ENCODE assay signal across 7 cellular contexts in the genomic region with DNA sequence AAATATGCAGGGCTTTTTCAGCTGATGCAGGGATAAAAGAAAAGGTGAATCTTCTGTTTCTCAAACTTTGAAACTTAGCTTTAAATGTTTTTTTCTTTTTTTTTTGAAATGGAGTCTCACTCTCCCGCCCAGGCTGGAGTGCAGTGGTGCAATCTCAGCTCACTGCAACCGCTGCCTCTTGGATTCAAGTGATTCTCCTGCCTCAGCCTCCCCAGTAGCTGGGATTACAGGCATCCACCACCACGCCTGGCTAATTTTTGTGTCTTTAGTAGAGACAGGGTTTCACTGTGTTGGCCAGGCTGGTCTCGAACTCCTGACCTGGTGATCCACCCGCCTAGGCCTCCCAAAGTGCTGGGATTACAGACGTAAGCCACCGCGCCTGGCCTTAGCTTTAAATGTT. TPM values are rescaled to one million over a fixed set of nuclear protein-coding genes. Genes with fewer than 3 reads are reported as not detected.
DNase-seq lines count a peak whose midpoint lies in the region; ATAC-seq and TF ChIP-seq lines count a peak whose summit lies in the region.
"Not testable (repeated sequence)": the region's sequence is repeated elsewhere in the genome, so short reads cannot be mapped to it uniquely, and the experiment has no call there.

No MANE protein-coding gene starts in this region.

- whole genome bisulfite sequencing in mammary epithelial cell (ENCODE audit: low coverage, missing lambda C conversion rate), result 94% methylated on average over 7 of the region's 8 CpGs
- no CpG with 5 or more reads among the region's 8 CpGs for WGBS in trophoblast cell (ENCODE audit: extremely low coverage, insufficient coverage, insufficient read length)

- not testable (repeated sequence) for H3K9me3 ChIP-seq in MM.1S (replicated peaks; ENCODE audit: insufficient read depth, low read length); mammary epithelial cell (replicated peaks; ENCODE audit: insufficient read depth, low read length); lower lobe of right lung; trophoblast cell (ENCODE audit: insufficient read depth, low read depth, low read length)

- H3K4me3 ChIP-seq in GM06990 (replicated peaks; ENCODE audit: low read depth, low read length) (peak overlapping the region; percentile 92), lower lobe of right lung (peak overlapping the region; percentile 17)
- not testable (repeated sequence) for H3K4me3 ChIP-seq in MM.1S (ENCODE audit: low read length); mammary epithelial cell (replicated peaks in 1 of 3; ENCODE audit: insufficient read depth in 1 of 3, low read depth in 2 of 3, low read length in 3 of 3); trophoblast cell (ENCODE audit: low read depth, low read length)

- H3K14ac ChIP-seq in trophoblast cell (ENCODE audit: low read length), result not testable (repeated sequence)

- H3K9ac ChIP-seq in MM.1S (ENCODE audit: low read length); mammary epithelial cell (ENCODE audit: insufficient read depth, low read length); trophoblast cell (ENCODE audit: low read length): not testable (repeated sequence)

- peaks cover 40% of the 10 kb centered on the region for H4K20me1 ChIP-seq in MM.1S (ENCODE audit: insufficient read depth, low read length)
- H4K20me1 ChIP-seq in mammary epithelial cell (ENCODE audit: insufficient read depth, low read length), result not testable (repeated sequence)

- POLR2A ChIA-PET in activated B cell treated with CpG ODN at 0.5 μM for 24 hours (lab: Charles Lee), result interaction anchor here (1.0 to 1.4 kb wide), 2 partner anchors 137 to 204 kb away, joined by 3 read pairs; no protein-coding TSS in a partner anchor

- ATAC-seq in activated B cell treated with CpG ODN at 0.5 μM for 24 hours (ENCODE audit: low read depth); lower lobe of right lung: not testable (repeated sequence)

- not testable (repeated sequence) for H2BK120ac ChIP-seq in trophoblast cell (ENCODE audit: insufficient read depth, low read length, poor library complexity)

- peak overlapping the region; percentile 38 for H3K4ac ChIP-seq in trophoblast cell (ENCODE audit: low read depth, low read length)

- H3K4me2 ChIP-seq in MM.1S (ENCODE audit: low read depth, low read length), result peak overlapping the region; percentile 84; the same call in 1 of the 2 replicates
- H3K4me2 ChIP-seq in mammary epithelial cell (ENCODE audit: insufficient read depth, low read depth, low read length), result peak overlapping the region; percentile 87
- not testable (repeated sequence) for H3K4me2 ChIP-seq in trophoblast cell (ENCODE audit: low read length)

- peak overlapping the region; percentile 92 for H3K4me3 Mint-ChIP-seq in activated B cell treated with CpG ODN at 0.5 μM for 24 hours
- not testable (repeated sequence) for H3K4me3 Mint-ChIP-seq in activated T-helper 2 cell treated with anti-CD3 and anti-CD28 coated beads, Interferon-gamma antibody, Interleukin-2, Interleukin-4, amounts not matched to agents 10 μg/mL and 5 μg/mL and 100 μg/mL, durations not matched to agents 14 hours and 24 hours and 36 hours (ENCODE audit: low read depth)

- H3K4me1 Mint-ChIP-seq in activated B cell treated with CpG ODN at 0.5 μM for 24 hours, result peaks cover 70% of the 10 kb centered on the region
- peaks cover 59% of the 10 kb centered on the region for H3K4me1 Mint-ChIP-seq in activated T-helper 2 cell treated with anti-CD3 and anti-CD28 coated beads, Interferon-gamma antibody, Interleukin-2, Interleukin-4, amounts not matched to agents 10 μg/mL and 5 μg/mL and 100 μg/mL, durations not matched to agents 14 hours and 24 hours and 36 hours (ENCODE audit: low read depth)

- H3K27ac ChIP-seq in MM.1S (ENCODE audit: low read length); mammary epithelial cell (ENCODE audit: insufficient read depth, low read depth, low read length); lower lobe of right lung; trophoblast cell (ENCODE audit: low read depth, low read length): not testable (repeated sequence)

- H3F3A ChIP-seq in MM.1S (ENCODE audit: insufficient read depth, low read length), result not testable (repeated sequence)

- peaks cover 15% of the 10 kb centered on the region for H3K79me1 ChIP-seq in trophoblast cell (ENCODE audit: low read length)

- H3K23ac ChIP-seq in trophoblast cell (ENCODE audit: low read length), result not testable (repeated sequence)

- H3K9me2 ChIP-seq in MM.1S (replicated peaks; ENCODE audit: insufficient read depth, low read length), result not testable (repeated sequence)

- not testable (repeated sequence) for H3K18ac ChIP-seq in trophoblast cell (ENCODE audit: low read length)

- intact Hi-C loops in activated B cell treated with CpG ODN at 0.5 μM for 24 hours (cut with micrococcal nuclease), result loop anchor here (5.0 to 10.0 kb wide), 3 partner anchors 72 to 1646 kb away; partner anchors contain the start of genes COMMD1 and UGP2
- intact Hi-C loops in activated T-helper 2 cell treated with anti-CD3 and anti-CD28 coated beads, Interferon-gamma antibody, Interleukin-2, Interleukin-4, amounts not matched to agents 10 μg/mL and 5 μg/mL and 100 μg/mL, durations not matched to agents 14 hours and 24 hours and 36 hours (cut with micrococcal nuclease), result loop anchor here (5.0 to 10.0 kb wide), 5 partner anchors 213 to 662 kb away; partner anchors contain the start of genes COMMD1, EHBP1 and XPO1
- intact Hi-C loops in mammary epithelial cell (cut with micrococcal nuclease), result loop anchor here (5.0 kb wide), 1 partner anchor 93 kb away; no protein-coding TSS in a partner anchor
- intact Hi-C loops in lower lobe of right lung (cut with DNase I), result not testable (repeated sequence)

- not testable (repeated sequence) for H2BK12ac ChIP-seq in trophoblast cell (ENCODE audit: low read length)

- H3K27me3 Mint-ChIP-seq in activated B cell treated with CpG ODN at 0.5 μM for 24 hours; activated T-helper 2 cell treated with anti-CD3 and anti-CD28 coated beads, Interferon-gamma antibody, Interleukin-2, Interleukin-4, amounts not matched to agents 10 μg/mL and 5 μg/mL and 100 μg/mL, durations not matched to agents 14 hours and 24 hours and 36 hours (ENCODE audit: low read depth): not testable (repeated sequence)

- dilution Hi-C loops in mammary epithelial cell (cut with HindIII; ENCODE audit: low sequenced_read_pairs), result not testable (repeated sequence)

- H3K36me3 Mint-ChIP-seq in activated B cell treated with CpG ODN at 0.5 μM for 24 hours (ENCODE audit: low read depth), result not testable (repeated sequence)
- peaks cover 15% of the 10 kb centered on the region for H3K36me3 Mint-ChIP-seq in activated T-helper 2 cell treated with anti-CD3 and anti-CD28 coated beads, Interferon-gamma antibody, Interleukin-2, Interleukin-4, amounts not matched to agents 10 μg/mL and 5 μg/mL and 100 μg/mL, durations not matched to agents 14 hours and 24 hours and 36 hours (ENCODE audit: low read depth)

- not testable (repeated sequence) for H2AK5ac ChIP-seq in trophoblast cell (ENCODE audit: low read length)

- not testable (repeated sequence) for H4K8ac ChIP-seq in trophoblast cell (ENCODE audit: low read depth, low read length)

- not testable (repeated sequence) for H4K91ac ChIP-seq in trophoblast cell (ENCODE audit: low read depth, low read length)

- TF ChIP-seq CTCF in GM06990 (IDR thresholded peaks at IDR 0.05; ENCODE audit: insufficient read depth, low read length, poor library complexity, severe bottlenecking); MM.1S (IDR thresholded peaks at IDR 0.05; ENCODE audit: low read length); activated B cell treated with CpG ODN at 0.5 μM for 24 hours (IDR thresholded peaks at IDR 0.05); mammary epithelial cell (conservative IDR thresholded peaks at IDR 0.05 in 1 of 2, IDR thresholded peaks at IDR 0.05 in 1 of 2; ENCODE audit: extremely low read depth in 1 of 2, insufficient read depth in 1 of 2, low read depth in 1 of 2, low read length in 2 of 2); lower lobe of right lung (IDR thresholded peaks at IDR 0.05): not testable (repeated sequence)

- in situ Hi-C loops in mammary epithelial cell (cut with MboI; ENCODE audit: low sequenced_read_pairs in 2 of 2), result not testable (repeated sequence)

- not testable (repeated sequence) for H2AFZ ChIP-seq in MM.1S (ENCODE audit: low read length); mammary epithelial cell (ENCODE audit: low read depth, low read length); trophoblast cell (ENCODE audit: insufficient read depth, low read length, poor library complexity)

- not testable (repeated sequence) for H3K9me3 Mint-ChIP-seq in activated B cell treated with CpG ODN at 0.5 μM for 24 hours; activated T-helper 2 cell treated with anti-CD3 and anti-CD28 coated beads, Interferon-gamma antibody, Interleukin-2, Interleukin-4, amounts not matched to agents 10 μg/mL and 5 μg/mL and 100 μg/mL, durations not matched to agents 14 hours and 24 hours and 36 hours

- CTCF ChIA-PET in activated B cell treated with CpG ODN at 0.5 μM for 24 hours (lab: Charles Lee); mammary epithelial cell (lab: Charles Lee; ENCODE audit: low non-redundant PET): not testable (repeated sequence)

- H3K27me3 ChIP-seq in GM06990 (replicated peaks; ENCODE audit: control insufficient read depth, insufficient read depth, low read length); MM.1S (replicated peaks; ENCODE audit: insufficient read depth, low read length); mammary epithelial cell (ENCODE audit: insufficient read depth, low read length); lower lobe of right lung (ENCODE audit: low read depth); trophoblast cell (ENCODE audit: insufficient read depth, low read length): not testable (repeated sequence)

- H4K12ac ChIP-seq in trophoblast cell (ENCODE audit: low read depth, low read length), result not testable (repeated sequence)

- H3K27ac Mint-ChIP-seq in activated B cell treated with CpG ODN at 0.5 μM for 24 hours, result not testable (repeated sequence)
- peak overlapping the region; percentile 89 for H3K27ac Mint-ChIP-seq in activated T-helper 2 cell treated with anti-CD3 and anti-CD28 coated beads, Interferon-gamma antibody, Interleukin-2, Interleukin-4, amounts not matched to agents 10 μg/mL and 5 μg/mL and 100 μg/mL, durations not matched to agents 14 hours and 24 hours and 36 hours

- H3K36me3 ChIP-seq in GM06990 (ENCODE audit: control insufficient read depth, insufficient read depth, low read length); MM.1S (replicated peaks; ENCODE audit: insufficient read depth, low read length); mammary epithelial cell (ENCODE audit: insufficient read depth, low read length); lower lobe of right lung; trophoblast cell (ENCODE audit: control insufficient read depth in 1 of 2, insufficient read depth in 2 of 2, low read length in 2 of 2): not testable (repeated sequence)

- H2BK5ac ChIP-seq in trophoblast cell (ENCODE audit: low read depth, low read length, poor library complexity), result not testable (repeated sequence)

- H3K79me2 ChIP-seq in MM.1S (ENCODE audit: low read length) (peaks cover 76% of the 10 kb centered on the region), mammary epithelial cell (ENCODE audit: insufficient read depth, low read length) (peaks cover 77% of the 10 kb centered on the region), trophoblast cell (ENCODE audit: control insufficient read depth, insufficient read depth, low read length, poor library complexity) (peaks cover 36% of the 10 kb centered on the region)

- not testable (repeated sequence) for DNase-seq in GM06990 (ENCODE audit: extremely low read depth, insufficient read length); MM.1S; activated B cell treated with CpG ODN at 0.5 μM for 24 hours; activated T-helper 2 cell treated with anti-CD3 and anti-CD28 coated beads, Interferon-gamma antibody, Interleukin-2, Interleukin-4, amounts not matched to agents 10 μg/mL and 5 μg/mL and 100 μg/mL, durations not matched to agents 14 hours and 24 hours and 36 hours (ENCODE audit: low spot score); mammary epithelial cell; lower lobe of right lung
- DNase-seq in trophoblast cell, result peak in 1 of 2 donors; percentile 48

- H3K4me1 ChIP-seq in MM.1S (ENCODE audit: low read length) (peaks cover 41% of the 10 kb centered on the region), mammary epithelial cell (ENCODE audit: insufficient read depth, low read length) (peaks cover 10% of the 10 kb centered on the region), lower lobe of right lung (peaks cover 73% of the 10 kb centered on the region), trophoblast cell (ENCODE audit: control insufficient read depth in 1 of 2, insufficient read depth in 2 of 2, low read length in 2 of 2) (peaks cover 14 to 18% of the 10 kb centered on the region in 2 experiments)

- not testable (repeated sequence) for BruUV-seq in mammary epithelial cell (replicated peaks; lab: Mats Ljungman, UMichigan)

RNA-seq across cellular contexts. Expression of gene B3GNT2, which starts 2.9 kb away (rescaled TPM):
- total RNA-seq in activated B cell treated with CpG ODN at 0.5 μM for 24 hours (34.0 and 34.9 TPM in 2 replicates), mammary epithelial cell (10 to 100 TPM; 35.2 to 44.8 TPM), lower lobe of right lung (38.0 TPM)
- total RNA-seq in activated T-helper 2 cell treated with anti-CD3 and anti-CD28 coated beads, Interferon-gamma antibody, Interleukin-2, Interleukin-4, amounts not matched to agents 10 μg/mL and 5 μg/mL and 100 μg/mL, durations not matched to agents 14 hours and 24 hours and 36 hours, result 29.0 and 29.3 TPM in 2 replicates
- polyA plus RNA-seq in mammary epithelial cell, result 21.2 TPM
- 32.4 TPM for polyA minus RNA-seq in mammary epithelial cell
- 24.8 and 26.0 TPM in 2 replicates for polyA plus RNA-seq in trophoblast cell (2013)
